Comparison of ENCODE assay signal across 14 cellular contexts in the genomic region with DNA sequence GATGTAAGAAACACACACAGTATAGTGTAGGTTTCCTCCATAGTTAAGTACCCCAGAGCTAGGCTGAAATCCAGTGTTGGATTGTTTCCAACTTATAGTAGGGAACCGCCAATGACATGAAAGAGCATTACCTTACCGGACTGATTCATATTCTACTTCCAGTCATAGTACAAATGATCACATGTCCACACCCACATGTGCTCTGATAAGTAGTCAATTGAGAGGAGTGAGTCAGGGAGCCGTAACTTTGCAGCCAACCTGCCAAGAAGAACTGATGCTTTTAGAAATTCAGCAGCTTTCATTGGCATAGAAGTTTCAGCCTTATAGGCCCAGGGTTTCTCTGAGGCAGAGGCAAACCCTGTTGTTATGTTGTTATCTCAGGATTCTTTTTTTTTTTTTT.
DNase-seq lines count a peak whose midpoint lies in the region; TF ChIP-seq lines count a peak whose summit lies in the region.
"Had no signal": no experiment of that assay in that cellular context is flagged by ENCODE, and none has a peak within 500 bp of the region (broad histone marks: within the 10 kb centered on the region; RNA-seq: fewer than 3 reads in every experiment).

No MANE protein-coding gene starts in this region.

- DNase-seq in NCI-H1105 treated with DMSO at 0.1 percent for 48 hours (lab: John Stamatoyannopoulos, UW), result peak; percentile 9
- no peak for DNase-seq in NCI-H1105 (lab: John Stamatoyannopoulos, UW)
- peak; percentile 23 for DNase-seq in NCI-H2029 treated with DMSO at 0.1 percent for 48 hours (lab: John Stamatoyannopoulos, UW)
- peak; percentile 78 to 80 for DNase-seq in cardiac fibroblast (ENCODE audit: low read depth in 2 of 2)
- peak; percentile 45 for DNase-seq in renal cortical epithelial cell (ENCODE audit: low read depth)
- DNase-seq in central memory CD4-positive, alpha-beta T cell, result no peak
- no peak for DNase-seq in mesendoderm
- DNase-seq in SHP77 (lab: John Stamatoyannopoulos, UW), result no peak
- DNase-seq: DMS79, esophagus squamous epithelium, kidney, MV-4-11, nephron progenitor cell had no signal

- H3K27ac ChIP-seq in mesendoderm (ENCODE audit: low read depth, low read length), result no peak overlapping the region
- H3K27ac ChIP-seq: esophagus squamous epithelium, SK-N-MC had no signal

- no peaks in the 10 kb centered on the region for H3K27me3 ChIP-seq in mesendoderm (ENCODE audit: insufficient read depth, low read length, poor library complexity)
- H3K27me3 ChIP-seq: esophagus squamous epithelium had no signal

- no peak overlapping the region for H3K4ac ChIP-seq in mesendoderm (ENCODE audit: low read depth, low read length)

- H3K9ac ChIP-seq in mesendoderm (ENCODE audit: low read length), result no peak overlapping the region

- H3K23ac ChIP-seq in mesendoderm (ENCODE audit: low read length), result no peak overlapping the region

- H2BK120ac ChIP-seq in mesendoderm (ENCODE audit: low read depth, low read length), result no peak overlapping the region

- no peak for TF ChIP-seq CTCF in cardiac fibroblast (IDR thresholded peaks at IDR 0.05; ENCODE audit: low read depth, low read length)

- no peak overlapping the region for H2BK15ac ChIP-seq in mesendoderm (replicated peaks; ENCODE audit: low read depth)

- no peaks in the 10 kb centered on the region for H3K79me2 ChIP-seq in mesendoderm (ENCODE audit: control insufficient read depth, insufficient read depth, low read length)

- no peaks in the 10 kb centered on the region for H3K4me1 ChIP-seq in mesendoderm (ENCODE audit: control insufficient read depth, low read depth, low read length)

- H3K4me3 ChIP-seq in cardiac fibroblast (replicated peaks in 1 of 2; ENCODE audit: low read depth in 2 of 2, low read length in 2 of 2) (no peak overlapping the region), mesendoderm (ENCODE audit: low read length) (no peak overlapping the region)
- H3K4me3 ChIP-seq: esophagus squamous epithelium, SK-N-MC had no signal

- H4K8ac ChIP-seq in mesendoderm (ENCODE audit: low read depth, low read length), result no peak overlapping the region

- H3K79me1 ChIP-seq in mesendoderm (ENCODE audit: low read length), result no peaks in the 10 kb centered on the region

- H2AK5ac ChIP-seq in mesendoderm (ENCODE audit: low read length), result no peak overlapping the region

- H3K4me2 ChIP-seq in mesendoderm (ENCODE audit: low read length), result no peak overlapping the region

- no peak overlapping the region for H3K18ac ChIP-seq in mesendoderm (ENCODE audit: low read length)

- WGBS in mesendoderm (ENCODE audit: extremely low coverage, insufficient coverage, low lambda C conversion rate), result no CpG with 5 or more reads among the region's 3 CpGs

- no peak overlapping the region for H3K56ac ChIP-seq in mesendoderm (ENCODE audit: low read length)

- no peak overlapping the region for H4K5ac ChIP-seq in mesendoderm (ENCODE audit: low read length)

- no peak overlapping the region for H2BK5ac ChIP-seq in mesendoderm (ENCODE audit: low read length)

- H3K36me3 ChIP-seq in mesendoderm (ENCODE audit: control insufficient read depth, insufficient read depth, low read length), result no peaks in the 10 kb centered on the region
- H3K36me3 ChIP-seq: esophagus squamous epithelium had no signal

Comparison
In these comparisons a context has a peak if more than half of its experiments do, and no peak if none do; other contexts are left out.
1. DNase-seq: peak in NCI-H1105 treated with DMSO at 0.1 percent for 48 hours (single experiment), NCI-H2029 treated with DMSO at 0.1 percent for 48 hours (single experiment), cardiac fibroblast (2 of 2) and renal cortical epithelial cell (single experiment); none in NCI-H1105 (single experiment), central memory CD4-positive, alpha-beta T cell (single experiment), mesendoderm (single experiment) and SHP77 (0 of 2).